8 cellular contexts compared by ENCODE assay signal in genomic region chr17:2171725-2172446, GRCh38.
DNase-seq lines count a peak whose midpoint lies in the region; ATAC-seq and TF ChIP-seq lines count a peak whose summit lies in the region.

No MANE protein-coding gene starts in this region.

- no peaks in the 10 kb centered on the region for H3K9me3 ChIP-seq in Peyer's patch
- no peaks in the 10 kb centered on the region for H3K9me3 ChIP-seq in osteoblast (ENCODE audit: low read depth, low read length)

- TF ChIP-seq CTCF in Peyer's patch (IDR thresholded peaks at IDR 0.05) = no peak
- TF ChIP-seq CTCF in fibroblast of the aortic adventitia (IDR thresholded peaks at IDR 0.05; ENCODE audit: insufficient read depth, low read length) = no peak
- no peak for TF ChIP-seq CTCF in osteoblast (IDR thresholded peaks at IDR 0.05; ENCODE audit: extremely low read depth, low read depth, low read length)

- no peak for ATAC-seq in GM18511 (IDR thresholded peaks at IDR 0.05; ENCODE audit: unreplicated experiment)
- no peak for ATAC-seq in GM21381 (IDR thresholded peaks at IDR 0.05; ENCODE audit: unreplicated experiment)
- ATAC-seq in HG03280 (IDR thresholded peaks at IDR 0.05; ENCODE audit: unreplicated experiment) = no peak

- no peaks in the 10 kb centered on the region for H3K79me2 ChIP-seq in osteoblast (ENCODE audit: insufficient read depth, low read length)

- H2AFZ ChIP-seq in osteoblast (ENCODE audit: low read length) = peak overlapping the region; percentile 29

- H3K4me2 ChIP-seq in osteoblast (ENCODE audit: insufficient read depth, low read length) = peak overlapping the region; percentile 81

- no peaks in the 10 kb centered on the region for H3K27me3 ChIP-seq in Peyer's patch
- H3K27me3 ChIP-seq in osteoblast (ENCODE audit: insufficient read depth, low read length) = no peaks in the 10 kb centered on the region

- H3K4me1 ChIP-seq in Peyer's patch (peaks cover 0 to 31% (median 2%) of the 10 kb centered on the region in 4 donors), osteoblast (ENCODE audit: insufficient read depth, low read length) (peaks cover 49% of the 10 kb centered on the region)

- H3K36me3 ChIP-seq in Peyer's patch = peaks cover 0 to 26% (median 0%) of the 10 kb centered on the region in 3 donors
- peaks cover 21% of the 10 kb centered on the region for H3K36me3 ChIP-seq in osteoblast (ENCODE audit: insufficient read depth, low read length)

- peak; percentile 76 for DNase-seq in AG20443 (ENCODE audit: low spot score)
- DNase-seq in Peyer's patch = peak in 1 of 3 donors; percentile 65
- peak; percentile 99 for DNase-seq in fibroblast of the aortic adventitia (ENCODE audit: low read depth)
- DNase-seq in osteoblast (ENCODE audit: insufficient read length, low spot score, missing footprints) = peak; percentile 83
- no peak for DNase-seq in activated gamma-delta T cell treated with Interleukin-2 at 50 U/mL for 16 hours

- H3K4me3 ChIP-seq in Peyer's patch = no peak overlapping the region
- peak overlapping the region; percentile 47 for H3K4me3 ChIP-seq in fibroblast of the aortic adventitia (ENCODE audit: low read depth, low read length)
- H3K4me3 ChIP-seq in osteoblast (ENCODE audit: insufficient read depth, low read length) = peak overlapping the region; percentile 55

- peak overlapping the region; percentile 55 to 80 (median 70) for H3K27ac ChIP-seq in Peyer's patch
- H3K27ac ChIP-seq in osteoblast (ENCODE audit: low read depth, low read length) = peak overlapping the region; percentile 99

- H4K20me1 ChIP-seq in osteoblast (ENCODE audit: insufficient read depth, low read length) = no peaks in the 10 kb centered on the region

- no peak for TF ChIP-seq POLR2A in Peyer's patch (IDR thresholded peaks at IDR 0.05)

Comparison
In these comparisons a context has a peak if more than half of its experiments do, and no peak if none do; other contexts are left out.
1. H3K4me3 ChIP-seq: peak in fibroblast of the aortic adventitia (single experiment) and osteoblast (single experiment); none in Peyer's patch (0 of 4).